25 cellular contexts compared by ENCODE assay signal in genomic region chr4:2268357-2269205, GRCh38.
"Had no signal": no experiment of that assay in that cellular context is flagged by ENCODE, and none has a peak within 500 bp of the region (broad histone marks: within the 10 kb centered on the region; RNA-seq: fewer than 3 reads in every experiment).

No MANE protein-coding gene starts in this region.

- H3K4me1 Mint-ChIP-seq: activated CD4-positive, alpha-beta T cell treated with anti-CD3 and anti-CD28 coated beads for 36 hours; activated naive CD8-positive, alpha-beta T cell treated with anti-CD3 and anti-CD28 coated beads, Interleukin-2, amount 10 ng/mL, durations not matched to agents 7 days and 5 days; activated T-helper 17 cell treated with anti-CD3 and anti-CD28 coated beads, Interleukin-2, amount 50 U/mL, for 72 hours had no signal

- H3K27ac Mint-ChIP-seq: activated CD4-positive, alpha-beta memory T cell treated with anti-CD3 and anti-CD28 coated beads, Interleukin-2, amount 10 ng/mL, durations not matched to agents 7 days and 5 days; activated CD4-positive, alpha-beta T cell treated with anti-CD3 and anti-CD28 coated beads for 36 hours; activated naive CD4-positive, alpha-beta T cell treated with anti-CD3 and anti-CD28 coated beads, Interleukin-2, amount 10 ng/mL, durations not matched to agents 7 days and 5 days; activated naive CD8-positive, alpha-beta T cell treated with anti-CD3 and anti-CD28 coated beads, Interleukin-2, amount 10 ng/mL, durations not matched to agents 7 days and 5 days; activated T-helper 17 cell treated with anti-CD3 and anti-CD28 coated beads, Interleukin-2, amount 50 U/mL, for 72 hours; T-cell had no signal

- H3K27ac ChIP-seq: adrenal gland, Peyer's patch, SJSA1, VCaP had no signal

- H3K9me3 Mint-ChIP-seq: activated CD4-positive, alpha-beta memory T cell treated with anti-CD3 and anti-CD28 coated beads, Interleukin-2, amount 10 ng/mL, durations not matched to agents 7 days and 5 days; activated naive CD4-positive, alpha-beta T cell treated with anti-CD3 and anti-CD28 coated beads, Interleukin-2, amount 10 ng/mL, durations not matched to agents 7 days and 5 days; activated naive CD8-positive, alpha-beta T cell treated with anti-CD3 and anti-CD28 coated beads, Interleukin-2, amount 10 ng/mL, durations not matched to agents 7 days and 5 days; activated T-helper 17 cell treated with anti-CD3 and anti-CD28 coated beads, Interleukin-2, amount 50 U/mL, for 72 hours; T-cell had no signal

- H3K4me3 ChIP-seq: adrenal gland, MG63, Peyer's patch, SJSA1 had no signal

- H3K9me3 ChIP-seq: adrenal gland, MG63, Peyer's patch, SJSA1 had no signal

- DNase-seq: activated CD4-positive, alpha-beta memory T cell treated with anti-CD3 and anti-CD28 coated beads, Interleukin-2, amount 10 ng/mL, durations not matched to agents 7 days and 5 days; activated CD4-positive, alpha-beta T cell treated with anti-CD3 and anti-CD28 coated beads for 36 hours; activated CD4-positive, alpha-beta T cell treated with anti-CD3 and anti-CD28 coated beads, Interleukin-2, amount 50 U/mL, for 1 hour; activated gamma-delta T cell; activated naive CD4-positive, alpha-beta T cell treated with anti-CD3 and anti-CD28 coated beads, Interleukin-2, amount 10 ng/mL, durations not matched to agents 7 days and 5 days; activated naive CD8-positive, alpha-beta T cell treated with anti-CD3 and anti-CD28 coated beads, Interleukin-2, amount 10 ng/mL, durations not matched to agents 7 days and 5 days; activated T-cell treated with anti-CD3 and anti-CD28 coated beads for 4 hours; activated T-cell treated with anti-CD3 and anti-CD28 coated beads, Interleukin-2, amount 50 U/mL, for 48 hours; MG63; NCI-H1105; NCI-H1436; NCI-H1694 treated with DMSO at 0.1 percent for 48 hours; NCI-H2029 treated with DMSO at 0.1 percent for 48 hours; NCI-H345; NCI-H510A; NCI-H526 treated with DMSO at 0.1 percent for 48 hours; NCI-H82; NK-92 treated with Interleukin-12 subunit alpha and Interleukin-12 subunit beta, amount 100 ng/mL, for 24 hours; Peyer's patch; SHP77; T-cell had no signal

- H3K4me3 Mint-ChIP-seq: activated CD4-positive, alpha-beta memory T cell treated with anti-CD3 and anti-CD28 coated beads, Interleukin-2, amount 10 ng/mL, durations not matched to agents 7 days and 5 days; activated CD4-positive, alpha-beta T cell treated with anti-CD3 and anti-CD28 coated beads for 36 hours; activated naive CD4-positive, alpha-beta T cell treated with anti-CD3 and anti-CD28 coated beads, Interleukin-2, amount 10 ng/mL, durations not matched to agents 7 days and 5 days; activated naive CD8-positive, alpha-beta T cell treated with anti-CD3 and anti-CD28 coated beads, Interleukin-2, amount 10 ng/mL, durations not matched to agents 7 days and 5 days; activated T-helper 17 cell treated with anti-CD3 and anti-CD28 coated beads, Interleukin-2, amount 50 U/mL, for 72 hours; T-cell had no signal

- H3K4me1 ChIP-seq: SJSA1 had no signal

- H3K27me3 Mint-ChIP-seq: activated CD4-positive, alpha-beta memory T cell treated with anti-CD3 and anti-CD28 coated beads, Interleukin-2, amount 10 ng/mL, durations not matched to agents 7 days and 5 days; activated CD4-positive, alpha-beta T cell treated with anti-CD3 and anti-CD28 coated beads for 36 hours; activated naive CD4-positive, alpha-beta T cell treated with anti-CD3 and anti-CD28 coated beads, Interleukin-2, amount 10 ng/mL, durations not matched to agents 7 days and 5 days; activated naive CD8-positive, alpha-beta T cell treated with anti-CD3 and anti-CD28 coated beads, Interleukin-2, amount 10 ng/mL, durations not matched to agents 7 days and 5 days; activated T-helper 17 cell treated with anti-CD3 and anti-CD28 coated beads, Interleukin-2, amount 50 U/mL, for 72 hours; T-cell had no signal

- H3K36me3 Mint-ChIP-seq: activated naive CD4-positive, alpha-beta T cell treated with anti-CD3 and anti-CD28 coated beads, Interleukin-2, amount 10 ng/mL, durations not matched to agents 7 days and 5 days; activated naive CD8-positive, alpha-beta T cell treated with anti-CD3 and anti-CD28 coated beads, Interleukin-2, amount 10 ng/mL, durations not matched to agents 7 days and 5 days had no signal

- H3K27me3 ChIP-seq: adrenal gland, MG63, Peyer's patch, SJSA1 had no signal

- H3K36me3 ChIP-seq: adrenal gland, MG63, SJSA1 had no signal

- ATAC-seq: activated CD4-positive, alpha-beta T cell treated with anti-CD3 and anti-CD28 coated beads for 36 hours; activated T-helper 17 cell treated with anti-CD3 and anti-CD28 coated beads, Interleukin-2, amount 50 U/mL, for 72 hours; T-cell had no signal
